In genomic region chr5:116880150-116880549, GRCh38 we compare ENCODE assay signal across 24 cellular contexts.
DNase-seq lines count a peak whose midpoint lies in the region; ATAC-seq, FAIRE-seq and TF ChIP-seq lines count a peak whose summit lies in the region.
"Had no signal": no experiment of that assay in that cellular context is flagged by ENCODE, and none has a peak within 500 bp of the region (broad histone marks: within the 10 kb centered on the region; RNA-seq: fewer than 3 reads in every experiment).

No MANE protein-coding gene starts in this region.

- H3K4me1 Mint-ChIP-seq in CD8-positive, alpha-beta memory T cell, result no peaks in the 10 kb centered on the region
- H3K4me1 Mint-ChIP-seq: activated naive CD8-positive, alpha-beta T cell treated with anti-CD3 and anti-CD28 coated beads, Interleukin-2, amount 50 U/mL, for 24 hours; central memory CD8-positive, alpha-beta T cell had no signal

- H3K27me3 ChIP-seq in H1 (replicated peaks in 1 of 4; ENCODE audit: control insufficient read depth in 3 of 4, extremely low read depth in 1 of 4, insufficient read depth in 3 of 4, low read length in 3 of 4), result no peaks in the 10 kb centered on the region; a peak in 1 of 7 replicates
- H3K27me3 ChIP-seq in tibial artery, result no peaks in the 10 kb centered on the region
- no peaks in the 10 kb centered on the region for H3K27me3 ChIP-seq in gastrocnemius medialis
- H3K27me3 ChIP-seq in CD8-positive, alpha-beta memory T cell (ENCODE audit: insufficient read depth, low read length, poor library complexity, severe bottlenecking), result no peaks in the 10 kb centered on the region
- H3K27me3 ChIP-seq: upper lobe of left lung had no signal

- H3K9ac ChIP-seq in H1 (replicated peaks in 1 of 4; ENCODE audit: extremely low read depth in 1 of 4, low read depth in 3 of 4, low read length in 3 of 4), result no peak overlapping the region

- H2AFZ ChIP-seq in H1 (ENCODE audit: low read length), result no peak overlapping the region

- no peak overlapping the region for H2AK5ac ChIP-seq in H1 (ENCODE audit: low read depth, low read length)

- H3K27me3 Mint-ChIP-seq in CD8-positive, alpha-beta memory T cell, result no peaks in the 10 kb centered on the region
- H3K27me3 Mint-ChIP-seq: central memory CD8-positive, alpha-beta T cell had no signal

- H4K20me1 ChIP-seq in H1 (replicated peaks in 1 of 2; ENCODE audit: control insufficient read depth in 1 of 2, insufficient read depth in 2 of 2, low read length in 2 of 2), result no peaks in the 10 kb centered on the region

- no peak overlapping the region for H4K5ac ChIP-seq in H1 (ENCODE audit: insufficient read length, low read depth, low read length)

- no peak overlapping the region for H2BK5ac ChIP-seq in H1 (ENCODE audit: low read depth, low read length)

- H3K14ac ChIP-seq in H1 (ENCODE audit: insufficient read length), result no peak overlapping the region

- CTCF ChIA-PET in H1 (lab: Charles Lee; ENCODE audit: partially characterized antibody) (interaction anchor here (1.4 kb wide), 1 partner anchor 26 kb away, joined by 3 read pairs; no protein-coding TSS in a partner anchor), HEK293T (lab: Yijun Ruan, JAX) (no interaction called here)
- CTCF ChIA-PET in CD8-positive, alpha-beta memory T cell (lab: Charles Lee), result no interaction called here

- H3K4ac ChIP-seq in H1 (replicated peaks; ENCODE audit: insufficient read length, low read depth, low read length), result no peak overlapping the region

- H3K9me3 Mint-ChIP-seq in CD8-positive, alpha-beta memory T cell, result peaks cover 0 to 6% (median 2%) of the 10 kb centered on the region in 5 donors
- H3K9me3 Mint-ChIP-seq: activated naive CD8-positive, alpha-beta T cell treated with anti-CD3 and anti-CD28 coated beads, Interleukin-2, amount 50 U/mL, for 24 hours had no signal

- H3K4me1 ChIP-seq in H1 (replicated peaks in 1 of 4; ENCODE audit: control insufficient read depth in 3 of 4, insufficient read depth in 4 of 4, low read length in 3 of 4) (peaks cover 0 to 2% (median 0%) of the 10 kb centered on the region in 4 experiments; a peak in 1 of 7 replicates), tibial artery (no peaks in the 10 kb centered on the region), gastrocnemius medialis (no peaks in the 10 kb centered on the region)
- no peaks in the 10 kb centered on the region for H3K4me1 ChIP-seq in CD8-positive, alpha-beta memory T cell (ENCODE audit: insufficient read depth, low read length)
- H3K4me1 ChIP-seq: upper lobe of left lung had no signal

- TF ChIP-seq EP300 in H1 (IDR thresholded peaks at IDR 0.05; ENCODE audit: borderline replicate concordance in 1 of 2, low read depth in 2 of 2, low read length in 2 of 2), result no peak

- no peak overlapping the region for H3K18ac ChIP-seq in H1 (ENCODE audit: extremely low read depth, low read length)

- no peaks in the 10 kb centered on the region for H3K23me2 ChIP-seq in H1 (ENCODE audit: low read depth, low read length)

- H3K9me3 ChIP-seq in H1 (ENCODE audit: insufficient read depth in 2 of 2, low read depth in 1 of 2, low read length in 1 of 2), result peaks cover 0 to 5% of the 10 kb centered on the region in 2 experiments; a peak in 1 of 4 replicates
- no peaks in the 10 kb centered on the region for H3K9me3 ChIP-seq in tibial artery
- no peaks in the 10 kb centered on the region for H3K9me3 ChIP-seq in gastrocnemius medialis
- no peaks in the 10 kb centered on the region for H3K9me3 ChIP-seq in CD8-positive, alpha-beta memory T cell (ENCODE audit: low read length)
- H3K9me3 ChIP-seq: upper lobe of left lung had no signal

- TF ChIP-seq POLR2A in H1 (IDR thresholded peaks at IDR 0.05; ENCODE audit: control extremely low read depth in 1 of 2, low read depth in 2 of 2, low read length in 2 of 2), result no peak
- TF ChIP-seq POLR2A in gastrocnemius medialis (IDR thresholded peaks at IDR 0.05), result no peak

- ATAC-seq in GM18519 (IDR thresholded peaks at IDR 0.05; ENCODE audit: low FRiP score, unreplicated experiment) (peak; percentile 56), GM21367 (IDR thresholded peaks at IDR 0.05; ENCODE audit: unreplicated experiment) (peak; percentile 78), HG02759 (IDR thresholded peaks at IDR 0.05; ENCODE audit: unreplicated experiment) (peak; percentile 56), gastrocnemius medialis (no peak)
- ATAC-seq: activated CD8-positive, alpha-beta T cell treated with anti-CD3 and anti-CD28 coated beads, Interleukin-2, amount 10 ng/mL, durations not matched to agents 7 days and 5 days; activated naive CD8-positive, alpha-beta T cell treated with anti-CD3 and anti-CD28 coated beads, Interleukin-2, amount 50 U/mL, for 24 hours; HCT116; naive thymus-derived CD8-positive, alpha-beta T cell had no signal

- H3K79me1 ChIP-seq in H1 (ENCODE audit: low read depth, low read length), result no peaks in the 10 kb centered on the region

- intact Hi-C loops in tibial artery (cut with DNase I; ENCODE audit: low total_unique reads), result no loop called here
- intact Hi-C loops in gastrocnemius medialis (cut with DNase I; ENCODE audit: low total_unique reads), result no loop called here

- H2BK120ac ChIP-seq in H1 (replicated peaks; ENCODE audit: low read depth, low read length), result no peak overlapping the region

- POLR2A ChIA-PET in H1 (lab: Charles Lee; ENCODE audit: partially characterized antibody) (no interaction called here), HEK293T (lab: Yijun Ruan, JAX) (no interaction called here)
- POLR2A ChIA-PET in CD8-positive, alpha-beta memory T cell (lab: Charles Lee), result no interaction called here

- H3K27ac Mint-ChIP-seq in CD8-positive, alpha-beta memory T cell, result no peak overlapping the region
- H3K27ac Mint-ChIP-seq: activated CD8-positive, alpha-beta T cell treated with anti-CD3 and anti-CD28 coated beads, Interleukin-2, amount 10 ng/mL, durations not matched to agents 7 days and 5 days; activated naive CD8-positive, alpha-beta T cell treated with anti-CD3 and anti-CD28 coated beads, Interleukin-2, amount 50 U/mL, for 24 hours; naive thymus-derived CD8-positive, alpha-beta T cell; T-helper 1 cell treated with Interleukin-12 subunit alpha and Interleukin-12 subunit beta and Interleukin-4 antibody, amounts not matched to agents 30 μg/mL and 1 μg/mL, for 36 hours had no signal

- TF ChIP-seq CTCF in H1 (IDR thresholded peaks at IDR 0.05; ENCODE audit: control extremely low read depth in 1 of 3, insufficient read depth in 1 of 3, low read depth in 1 of 3, low read length in 3 of 3), result no peak
- TF ChIP-seq CTCF in tibial artery (IDR thresholded peaks at IDR 0.05), result no peak
- TF ChIP-seq CTCF in gastrocnemius medialis (IDR thresholded peaks at IDR 0.05 in 4 of 5, conservative IDR thresholded peaks at IDR 0.05 in 1 of 5), result no peak

- no peak overlapping the region for H3K4me3 ChIP-seq in H1 (ENCODE audit: extremely low read depth in 1 of 4, insufficient read depth in 2 of 4, low read depth in 3 of 4, low read length in 4 of 4)
- H3K4me3 ChIP-seq in tibial artery, result no peak overlapping the region
- H3K4me3 ChIP-seq in gastrocnemius medialis, result no peak overlapping the region
- no peak overlapping the region for H3K4me3 ChIP-seq in CD8-positive, alpha-beta memory T cell (ENCODE audit: low read length)
- H3K4me3 ChIP-seq: upper lobe of left lung had no signal

- no peak overlapping the region for H4K8ac ChIP-seq in H1 (ENCODE audit: extremely low read depth, insufficient read depth, low read length)

- H3K4me2 ChIP-seq in H1 (ENCODE audit: insufficient read depth in 1 of 2, low read depth in 2 of 2, low read length in 2 of 2), result no peak overlapping the region

- H3K56ac ChIP-seq in H1 (replicated peaks; ENCODE audit: insufficient read length, low read depth, low read length), result no peak overlapping the region

- H3K23ac ChIP-seq in H1 (ENCODE audit: insufficient read length), result no peak overlapping the region

- H3K4me3 Mint-ChIP-seq in CD8-positive, alpha-beta memory T cell, result no peak overlapping the region
- H3K4me3 Mint-ChIP-seq: activated CD8-positive, alpha-beta T cell treated with anti-CD3 and anti-CD28 coated beads, Interleukin-2, amount 10 ng/mL, durations not matched to agents 7 days and 5 days; activated naive CD8-positive, alpha-beta T cell treated with anti-CD3 and anti-CD28 coated beads, Interleukin-2, amount 50 U/mL, for 24 hours; central memory CD8-positive, alpha-beta T cell; naive thymus-derived CD8-positive, alpha-beta T cell; T-helper 1 cell treated with Interleukin-12 subunit alpha and Interleukin-12 subunit beta and Interleukin-4 antibody, amounts not matched to agents 30 μg/mL and 1 μg/mL, for 36 hours had no signal

- no peak overlapping the region for H2BK12ac ChIP-seq in H1 (ENCODE audit: low read depth, low read length)

- 0 out of 2 replicates have a peak overlapping the region, but pooled peaks have one; percentile 10 for H2BK20ac ChIP-seq in H1 (ENCODE audit: low read length)

- in situ Hi-C loops in gastrocnemius medialis (cut with MboI; ENCODE audit: low sequenced_read_pairs in 4 of 4), result no loop called here

- H4K91ac ChIP-seq in H1 (replicated peaks; ENCODE audit: insufficient read length, low read length), result no peak overlapping the region

- no peaks in the 10 kb centered on the region for H3K79me2 ChIP-seq in H1 (ENCODE audit: control insufficient read depth in 1 of 2, insufficient read depth in 2 of 2, low read length in 2 of 2)

- no peak for FAIRE-seq in H1 (lab: Jason Lieb, UNC)
- FAIRE-seq: islet of Langerhans had no signal

- H3K27ac ChIP-seq in H1 (ENCODE audit: low read depth, low read length) (no peak overlapping the region), tibial artery (no peak overlapping the region), gastrocnemius medialis (no peak overlapping the region)
- H3K27ac ChIP-seq in CD8-positive, alpha-beta memory T cell (ENCODE audit: low read depth, low read length), result no peak overlapping the region
- H3K27ac ChIP-seq: upper lobe of left lung had no signal

- no peaks in the 10 kb centered on the region; a peak in 1 of 8 replicates for H3K36me3 ChIP-seq in H1 (ENCODE audit: control insufficient read depth in 2 of 4, insufficient read depth in 4 of 4, low read length in 3 of 4)
- H3K36me3 ChIP-seq in tibial artery, result no peaks in the 10 kb centered on the region
- H3K36me3 ChIP-seq in gastrocnemius medialis, result no peaks in the 10 kb centered on the region
- no peaks in the 10 kb centered on the region for H3K36me3 ChIP-seq in CD8-positive, alpha-beta memory T cell (ENCODE audit: insufficient read depth, low read length)
- H3K36me3 ChIP-seq: upper lobe of left lung had no signal

- H2BK15ac ChIP-seq in H1 (ENCODE audit: low read length), result no peak overlapping the region

- DNase-seq in H1 (ENCODE audit: low read depth in 1 of 2, low spot score in 2 of 2) (no peak), tibial artery (no peak), gastrocnemius medialis (no peak), HEK293T (ENCODE audit: extremely low spot score) (no peak)
- DNase-seq in CD8-positive, alpha-beta memory T cell, result no peak
- DNase-seq: activated CD8-positive, alpha-beta T cell treated with anti-CD3 and anti-CD28 coated beads, Interleukin-2, amount 10 ng/mL, durations not matched to agents 7 days and 5 days; activated gamma-delta T cell treated with Interleukin-2 at 50 U/mL for 16 hours; activated naive CD8-positive, alpha-beta T cell treated with anti-CD3 and anti-CD28 coated beads, Interleukin-2, amount 50 U/mL, for 24 hours; activated T-cell treated with anti-CD3 and anti-CD28 coated beads for 4 hours; dermis blood vessel endothelial cell; DND-41; midbrain; naive thymus-derived CD8-positive, alpha-beta T cell; NCI-H1048; NCI-H187; RPMI8226; upper lobe of left lung had no signal

- TF ChIP-seq RAD21 in H1 (IDR thresholded peaks at IDR 0.05 in 1 of 2, conservative IDR thresholded peaks at IDR 0.05 in 1 of 2; ENCODE audit: low read depth in 2 of 2, low read length in 2 of 2), result no peak

- H3K36me3 Mint-ChIP-seq in CD8-positive, alpha-beta memory T cell, result no peaks in the 10 kb centered on the region
- H3K36me3 Mint-ChIP-seq: naive thymus-derived CD8-positive, alpha-beta T cell had no signal

Comparison
In these comparisons a context has a peak if more than half of its experiments do, and no peak if none do; other contexts are left out.
1. ATAC-seq: peak in GM18519 (single experiment), GM21367 (single experiment) and HG02759 (single experiment); none in gastrocnemius medialis (0 of 2).